ENCODE assay signal across 9 cellular contexts in genomic region chr3:130480736-130481135, GRCh38. TPM values are rescaled to one million over a fixed set of nuclear protein-coding genes. Genes with fewer than 3 reads are reported as not detected.
A peak's percentile ranks its signal among the peaks of the same experiment; 100 is the strongest.
DNase-seq lines count a peak whose midpoint lies in the region; ATAC-seq, FAIRE-seq and TF ChIP-seq lines count a peak whose summit lies in the region.
"Had no signal": no experiment of that assay in that cellular context is flagged by ENCODE, and none has a peak within 500 bp of the region (broad histone marks: within the 10 kb centered on the region; RNA-seq: fewer than 3 reads in every experiment).

No MANE protein-coding gene starts in this region.

- H3K27me3 ChIP-seq in mesendoderm (ENCODE audit: insufficient read depth, low read length, poor library complexity): no peaks in the 10 kb centered on the region

- no peak for FAIRE-seq in D721Med (lab: Jason Lieb, UNC)

- WGBS in mesendoderm (ENCODE audit: extremely low coverage, insufficient coverage, low lambda C conversion rate): no CpG with 5 or more reads among the region's 4 CpGs

- H3K4ac ChIP-seq in mesendoderm (ENCODE audit: low read depth, low read length): no peak overlapping the region

- DNase-seq in D721Med (ENCODE audit: insufficient read length, low spot score) (no peak), LNCaP clone FGC (ENCODE audit: low read depth) (peak; percentile 26), choroid plexus epithelial cell (ENCODE audit: low read depth) (peak; percentile 74), mesendoderm (peak; percentile 92), SKM-1 treated with dmso at 0.1 percent for 144 hours (lab: John Stamatoyannopoulos, UW; ENCODE audit: unreplicated experiment) (no peak)
- DNase-seq: activated CD4-positive, alpha-beta T cell treated with anti-CD3 and anti-CD28 coated beads, Interleukin-2, amount 50 U/mL, for 4 hours had no signal

- H3K4me2 ChIP-seq in mesendoderm (ENCODE audit: low read length): no peak overlapping the region

- no peak overlapping the region for H2BK15ac ChIP-seq in mesendoderm (replicated peaks; ENCODE audit: low read depth)

- no peak overlapping the region for H3K27ac ChIP-seq in mesendoderm (ENCODE audit: low read depth, low read length)

- no peaks in the 10 kb centered on the region for H3K79me2 ChIP-seq in mesendoderm (ENCODE audit: control insufficient read depth, insufficient read depth, low read length)

- H3K56ac ChIP-seq in mesendoderm (ENCODE audit: low read length): no peak overlapping the region

- no peaks in the 10 kb centered on the region for H3K36me3 ChIP-seq in mesendoderm (ENCODE audit: control insufficient read depth, insufficient read depth, low read length)

- H4K5ac ChIP-seq in mesendoderm (ENCODE audit: low read length): no peak overlapping the region

- ATAC-seq in HG03135 (IDR thresholded peaks at IDR 0.05; ENCODE audit: unreplicated experiment) (no peak), HG03521 (IDR thresholded peaks at IDR 0.05; ENCODE audit: unreplicated experiment) (no peak)
- ATAC-seq in activated CD4-positive, CD25-positive, alpha-beta regulatory T cell treated with anti-CD3 and anti-CD28 coated beads, Interleukin-2, amount 50 U/mL, for 24 hours: no peak

- no peaks in the 10 kb centered on the region for H3K79me1 ChIP-seq in mesendoderm (ENCODE audit: low read length)

- H4K8ac ChIP-seq in mesendoderm (ENCODE audit: low read depth, low read length): no peak overlapping the region

- no peak overlapping the region for H3K9ac ChIP-seq in mesendoderm (ENCODE audit: low read length)

- no peak overlapping the region for H3K23ac ChIP-seq in mesendoderm (ENCODE audit: low read length)

- H2AK5ac ChIP-seq in mesendoderm (ENCODE audit: low read length): no peak overlapping the region

- no peak overlapping the region for H3K4me3 ChIP-seq in LNCaP clone FGC (ENCODE audit: low read depth, low read length)
- H3K4me3 ChIP-seq in choroid plexus epithelial cell (ENCODE audit: low read depth, low read length): no peak overlapping the region
- no peak overlapping the region for H3K4me3 ChIP-seq in mesendoderm (ENCODE audit: low read length)

- peak; percentile 31 for TF ChIP-seq CTCF in D721Med (IDR thresholded peaks at IDR 0.05; ENCODE audit: insufficient read depth, missing control alignments)
- peak; percentile 79 for TF ChIP-seq CTCF in LNCaP clone FGC (IDR thresholded peaks at IDR 0.05; ENCODE audit: control insufficient read depth, extremely low read depth, insufficient read depth)
- TF ChIP-seq CTCF in choroid plexus epithelial cell (conservative IDR thresholded peaks at IDR 0.05; ENCODE audit: low read depth, low read length): peak; percentile 69

- no peaks in the 10 kb centered on the region for H3K4me1 ChIP-seq in mesendoderm (ENCODE audit: control insufficient read depth, low read depth, low read length)

- H3K18ac ChIP-seq in mesendoderm (ENCODE audit: low read length): no peak overlapping the region

- no peak overlapping the region for H2BK120ac ChIP-seq in mesendoderm (ENCODE audit: low read depth, low read length)

- H2BK5ac ChIP-seq in mesendoderm (ENCODE audit: low read length): no peak overlapping the region

RNA-seq across cellular contexts. Expression of gene COL6A6, which starts 36.2 kb away (rescaled TPM):
- polyA plus RNA-seq in mesendoderm (2013, experiment 1 of 2): 0.07 TPM
- polyA plus RNA-seq in mesendoderm (2013, experiment 2 of 2): 0.07 TPM

Comparison
In these comparisons a context has a peak if more than half of its experiments do, and no peak if none do; other contexts are left out.
1. DNase-seq: peak in LNCaP clone FGC (single experiment), choroid plexus epithelial cell (single experiment) and mesendoderm (single experiment); none in D721Med (single experiment) and SKM-1 treated with dmso at 0.1 percent for 144 hours (single experiment).
2. Peak in every context shown above with its lines, with median percentiles within 50 percentile points of each other: CTCF ChIP-seq.